In the genomic region with DNA sequence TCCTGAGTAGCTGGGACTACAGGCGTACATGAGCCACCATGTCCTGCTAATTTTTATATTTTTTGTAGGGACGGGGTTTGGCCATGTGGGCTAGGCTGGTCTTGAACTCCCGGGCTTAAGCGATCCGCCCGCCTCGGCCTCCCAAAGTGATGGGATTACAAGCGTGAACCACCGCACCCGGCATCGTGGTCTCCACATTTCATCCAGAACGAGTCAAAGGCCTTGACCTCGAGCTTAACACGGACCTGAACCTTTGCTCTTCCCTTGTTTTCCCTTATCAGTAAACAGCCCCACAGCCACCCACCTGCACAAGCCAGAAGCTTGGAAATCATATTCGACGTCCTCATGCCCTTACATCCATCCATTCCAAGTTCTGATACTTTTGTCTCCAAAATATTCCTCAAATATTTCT, we compare ENCODE assay signal across 8 cellular contexts. TPM values are rescaled to one million over a fixed set of nuclear protein-coding genes. Genes with fewer than 3 reads are reported as not detected.
DNase-seq lines count a peak whose midpoint lies in the region; ATAC-seq and TF ChIP-seq lines count a peak whose summit lies in the region.

No MANE protein-coding gene starts in this region.

- no peaks in the 10 kb centered on the region for H3K36me3 ChIP-seq in stomach

- H3K27me3 ChIP-seq in stomach, result no peaks in the 10 kb centered on the region

- no peaks in the 10 kb centered on the region for H3K9me3 Mint-ChIP-seq in activated CD4-positive, alpha-beta T cell treated with anti-CD3 and anti-CD28 coated beads for 36 hours (ENCODE audit: low read depth)
- H3K9me3 Mint-ChIP-seq in activated T-helper 2 cell treated with anti-CD3 and anti-CD28 coated beads, Interferon-gamma antibody, Interleukin-2, Interleukin-4, amounts not matched to agents 10 μg/mL and 5 μg/mL and 100 μg/mL, durations not matched to agents 14 hours and 24 hours and 36 hours, result no peaks in the 10 kb centered on the region
- no peaks in the 10 kb centered on the region for H3K9me3 Mint-ChIP-seq in immature natural killer cell

- no peak for TF ChIP-seq EP300 in stomach (IDR thresholded peaks at IDR 0.05)

- peaks cover 33% of the 10 kb centered on the region for H3K4me1 Mint-ChIP-seq in activated CD4-positive, alpha-beta T cell treated with anti-CD3 and anti-CD28 coated beads for 36 hours
- H3K4me1 Mint-ChIP-seq in activated T-helper 2 cell treated with anti-CD3 and anti-CD28 coated beads, Interferon-gamma antibody, Interleukin-2, Interleukin-4, amounts not matched to agents 10 μg/mL and 5 μg/mL and 100 μg/mL, durations not matched to agents 14 hours and 24 hours and 36 hours (ENCODE audit: low read depth), result peaks cover 30% of the 10 kb centered on the region
- H3K4me1 Mint-ChIP-seq in immature natural killer cell, result peaks cover 34 to 42% of the 10 kb centered on the region in 2 donors

- peak overlapping the region; percentile 86 for H3K4me3 Mint-ChIP-seq in activated CD4-positive, alpha-beta T cell treated with anti-CD3 and anti-CD28 coated beads for 36 hours
- peak overlapping the region; percentile 100 for H3K4me3 Mint-ChIP-seq in activated T-helper 2 cell treated with anti-CD3 and anti-CD28 coated beads, Interferon-gamma antibody, Interleukin-2, Interleukin-4, amounts not matched to agents 10 μg/mL and 5 μg/mL and 100 μg/mL, durations not matched to agents 14 hours and 24 hours and 36 hours (ENCODE audit: low read depth)
- H3K4me3 Mint-ChIP-seq in immature natural killer cell, result peak overlapping the region; percentile 92 to 100 (median 98)

- no peaks in the 10 kb centered on the region for H3K9me3 ChIP-seq in stomach

- peaks cover 32 to 61% (median 44%) of the 10 kb centered on the region in 4 donors for H3K4me1 ChIP-seq in stomach

- WGBS in stomach, 5 donors, result 64 to 85% (median 66%) methylated on average over 16 of the region's 16 CpGs

- CTCF ChIA-PET in activated CD4-positive, alpha-beta T cell treated with anti-CD3 and anti-CD28 coated beads for 36 hours (lab: Charles Lee), result no interaction called here

- no peak for TF ChIP-seq CTCF in stomach (IDR thresholded peaks at IDR 0.05)

- POLR2A ChIA-PET in activated CD4-positive, alpha-beta T cell treated with anti-CD3 and anti-CD28 coated beads for 36 hours (lab: Charles Lee), result interaction anchor here (0.6 to 1.4 kb wide), 2 partner anchors 96 to 190 kb away, joined by 6 read pairs; a partner anchor contains a TSS

- DNase-seq in activated CD4-positive, alpha-beta T cell treated with anti-CD3 and anti-CD28 coated beads for 36 hours, result no peak
- DNase-seq in activated CD4-positive, alpha-beta T cell treated with anti-CD3 and anti-CD28 coated beads, Interleukin-2, amount 50 U/mL, for 1 hour, result no peak
- DNase-seq in activated T-helper 2 cell treated with anti-CD3 and anti-CD28 coated beads, Interferon-gamma antibody, Interleukin-2, Interleukin-4, amounts not matched to agents 10 μg/mL and 5 μg/mL and 100 μg/mL, durations not matched to agents 14 hours and 24 hours and 36 hours (ENCODE audit: low spot score), result no peak
- DNase-seq in immature natural killer cell (no peak), stomach (no peak), LoVo (ENCODE audit: low spot score) (no peak), middle frontal gyrus (ENCODE audit: extremely low spot score, low spot score) (no peak)

- ATAC-seq in activated CD4-positive, alpha-beta T cell treated with anti-CD3 and anti-CD28 coated beads for 36 hours, result no peak
- ATAC-seq in HG03342 (IDR thresholded peaks at IDR 0.05; ENCODE audit: unreplicated experiment), result no peak

- H3K27me3 Mint-ChIP-seq in activated CD4-positive, alpha-beta T cell treated with anti-CD3 and anti-CD28 coated beads for 36 hours, result no peaks in the 10 kb centered on the region
- H3K27me3 Mint-ChIP-seq in activated T-helper 2 cell treated with anti-CD3 and anti-CD28 coated beads, Interferon-gamma antibody, Interleukin-2, Interleukin-4, amounts not matched to agents 10 μg/mL and 5 μg/mL and 100 μg/mL, durations not matched to agents 14 hours and 24 hours and 36 hours (ENCODE audit: low read depth), result peaks cover 1% of the 10 kb centered on the region
- H3K27me3 Mint-ChIP-seq in immature natural killer cell (ENCODE audit: low read depth in 3 of 3), result peaks cover 8 to 16% (median 11%) of the 10 kb centered on the region in 3 donors

- intact Hi-C loops in activated CD4-positive, alpha-beta T cell treated with anti-CD3 and anti-CD28 coated beads for 36 hours (cut with DNase I, micrococcal nuclease), result loop anchor here in 1 of 2 experiments (5.0 to 10.0 kb wide), 3 partner anchors 47 to 515 kb away; a partner anchor contains a TSS
- intact Hi-C loops in activated T-helper 2 cell treated with anti-CD3 and anti-CD28 coated beads, Interferon-gamma antibody, Interleukin-2, Interleukin-4, amounts not matched to agents 10 μg/mL and 5 μg/mL and 100 μg/mL, durations not matched to agents 14 hours and 24 hours and 36 hours (cut with micrococcal nuclease), result loop anchor here (10.0 kb wide), 1 partner anchor 215 kb away; a partner anchor contains a TSS
- intact Hi-C loops in stomach (cut with DNase I; ENCODE audit: low total_unique reads), result no loop called here

- H3K36me3 Mint-ChIP-seq in activated CD4-positive, alpha-beta T cell treated with anti-CD3 and anti-CD28 coated beads for 36 hours (ENCODE audit: low read depth), result peaks cover 12% of the 10 kb centered on the region
- H3K36me3 Mint-ChIP-seq in activated T-helper 2 cell treated with anti-CD3 and anti-CD28 coated beads, Interferon-gamma antibody, Interleukin-2, Interleukin-4, amounts not matched to agents 10 μg/mL and 5 μg/mL and 100 μg/mL, durations not matched to agents 14 hours and 24 hours and 36 hours (ENCODE audit: low read depth), result peaks cover 17% of the 10 kb centered on the region
- H3K36me3 Mint-ChIP-seq in immature natural killer cell, result no peaks in the 10 kb centered on the region

- H3K27ac Mint-ChIP-seq in activated CD4-positive, alpha-beta T cell treated with anti-CD3 and anti-CD28 coated beads for 36 hours, result peak overlapping the region; percentile 99
- peak overlapping the region; percentile 100 for H3K27ac Mint-ChIP-seq in activated T-helper 2 cell treated with anti-CD3 and anti-CD28 coated beads, Interferon-gamma antibody, Interleukin-2, Interleukin-4, amounts not matched to agents 10 μg/mL and 5 μg/mL and 100 μg/mL, durations not matched to agents 14 hours and 24 hours and 36 hours
- peak overlapping the region; percentile 98 to 100 (median 99) for H3K27ac Mint-ChIP-seq in immature natural killer cell

- H3K27ac ChIP-seq in stomach, result peak overlapping the region in 4 of 5 donors; percentile 94 to 98 (median 95)

- TF ChIP-seq POLR2A in stomach (IDR thresholded peaks at IDR 0.05), result no peak

- H3K4me3 ChIP-seq in stomach, result peak overlapping the region; percentile 77 to 100 (median 81)

RNA-seq across cellular contexts. Expression of a gene that starts 1.3 kb away (rescaled TPM):
- 10 to 100 TPM; 25.9 to 29.4 TPM for total RNA-seq in activated CD4-positive, alpha-beta T cell treated with anti-CD3 and anti-CD28 coated beads for 36 hours
- total RNA-seq in activated T-helper 2 cell treated with anti-CD3 and anti-CD28 coated beads, Interferon-gamma antibody, Interleukin-2, Interleukin-4, amounts not matched to agents 10 μg/mL and 5 μg/mL and 100 μg/mL, durations not matched to agents 14 hours and 24 hours and 36 hours, result 35.7 and 38.3 TPM in 2 replicates
- polyA plus RNA-seq in immature natural killer cell (1 to 10 TPM in 1 of 3 donors, under 1 TPM in 2; 0.62 to 7.1 (median 0.68) TPM), stomach (10 to 100 TPM in 1 of 3 donors, 1 to 10 TPM in 2; 8.6 to 24.0 (median 9.1) TPM)
- total RNA-seq in stomach, result 100 to 1,000 TPM in 2 of 5 donors, 10 to 100 TPM in 3; 26.3 to 120 (median 53.4) TPM
